ENCODE assay signal across 1 cellular context in the genomic region with DNA sequence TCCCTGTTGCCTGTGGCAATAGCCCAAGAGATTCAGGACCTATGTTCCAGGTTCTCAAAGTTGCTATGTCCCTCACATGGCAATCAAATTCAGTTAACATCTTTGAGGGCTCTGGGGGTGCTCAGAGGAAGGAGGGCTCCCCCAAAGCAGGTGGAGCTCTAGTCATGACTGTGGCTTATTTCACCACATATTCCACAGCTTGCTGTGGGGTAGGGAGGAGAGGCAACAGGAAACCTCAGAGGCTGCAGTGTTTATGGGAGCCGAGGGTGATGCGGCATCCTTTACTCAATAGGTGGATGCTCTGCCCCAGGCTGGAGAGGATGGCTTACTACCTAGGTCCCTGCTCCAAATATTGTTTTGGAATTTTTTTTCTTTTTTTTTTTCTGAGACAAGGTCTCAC.
TF ChIP-seq lines count a peak whose summit lies in the region.

No MANE protein-coding gene starts in this region.

TF ChIP-seq in GM23338, 12 proteins besides CTCF, POLR2A, EP300 and RAD21 (continued from another document):
- TF ChIP-seq, protein P1, sequence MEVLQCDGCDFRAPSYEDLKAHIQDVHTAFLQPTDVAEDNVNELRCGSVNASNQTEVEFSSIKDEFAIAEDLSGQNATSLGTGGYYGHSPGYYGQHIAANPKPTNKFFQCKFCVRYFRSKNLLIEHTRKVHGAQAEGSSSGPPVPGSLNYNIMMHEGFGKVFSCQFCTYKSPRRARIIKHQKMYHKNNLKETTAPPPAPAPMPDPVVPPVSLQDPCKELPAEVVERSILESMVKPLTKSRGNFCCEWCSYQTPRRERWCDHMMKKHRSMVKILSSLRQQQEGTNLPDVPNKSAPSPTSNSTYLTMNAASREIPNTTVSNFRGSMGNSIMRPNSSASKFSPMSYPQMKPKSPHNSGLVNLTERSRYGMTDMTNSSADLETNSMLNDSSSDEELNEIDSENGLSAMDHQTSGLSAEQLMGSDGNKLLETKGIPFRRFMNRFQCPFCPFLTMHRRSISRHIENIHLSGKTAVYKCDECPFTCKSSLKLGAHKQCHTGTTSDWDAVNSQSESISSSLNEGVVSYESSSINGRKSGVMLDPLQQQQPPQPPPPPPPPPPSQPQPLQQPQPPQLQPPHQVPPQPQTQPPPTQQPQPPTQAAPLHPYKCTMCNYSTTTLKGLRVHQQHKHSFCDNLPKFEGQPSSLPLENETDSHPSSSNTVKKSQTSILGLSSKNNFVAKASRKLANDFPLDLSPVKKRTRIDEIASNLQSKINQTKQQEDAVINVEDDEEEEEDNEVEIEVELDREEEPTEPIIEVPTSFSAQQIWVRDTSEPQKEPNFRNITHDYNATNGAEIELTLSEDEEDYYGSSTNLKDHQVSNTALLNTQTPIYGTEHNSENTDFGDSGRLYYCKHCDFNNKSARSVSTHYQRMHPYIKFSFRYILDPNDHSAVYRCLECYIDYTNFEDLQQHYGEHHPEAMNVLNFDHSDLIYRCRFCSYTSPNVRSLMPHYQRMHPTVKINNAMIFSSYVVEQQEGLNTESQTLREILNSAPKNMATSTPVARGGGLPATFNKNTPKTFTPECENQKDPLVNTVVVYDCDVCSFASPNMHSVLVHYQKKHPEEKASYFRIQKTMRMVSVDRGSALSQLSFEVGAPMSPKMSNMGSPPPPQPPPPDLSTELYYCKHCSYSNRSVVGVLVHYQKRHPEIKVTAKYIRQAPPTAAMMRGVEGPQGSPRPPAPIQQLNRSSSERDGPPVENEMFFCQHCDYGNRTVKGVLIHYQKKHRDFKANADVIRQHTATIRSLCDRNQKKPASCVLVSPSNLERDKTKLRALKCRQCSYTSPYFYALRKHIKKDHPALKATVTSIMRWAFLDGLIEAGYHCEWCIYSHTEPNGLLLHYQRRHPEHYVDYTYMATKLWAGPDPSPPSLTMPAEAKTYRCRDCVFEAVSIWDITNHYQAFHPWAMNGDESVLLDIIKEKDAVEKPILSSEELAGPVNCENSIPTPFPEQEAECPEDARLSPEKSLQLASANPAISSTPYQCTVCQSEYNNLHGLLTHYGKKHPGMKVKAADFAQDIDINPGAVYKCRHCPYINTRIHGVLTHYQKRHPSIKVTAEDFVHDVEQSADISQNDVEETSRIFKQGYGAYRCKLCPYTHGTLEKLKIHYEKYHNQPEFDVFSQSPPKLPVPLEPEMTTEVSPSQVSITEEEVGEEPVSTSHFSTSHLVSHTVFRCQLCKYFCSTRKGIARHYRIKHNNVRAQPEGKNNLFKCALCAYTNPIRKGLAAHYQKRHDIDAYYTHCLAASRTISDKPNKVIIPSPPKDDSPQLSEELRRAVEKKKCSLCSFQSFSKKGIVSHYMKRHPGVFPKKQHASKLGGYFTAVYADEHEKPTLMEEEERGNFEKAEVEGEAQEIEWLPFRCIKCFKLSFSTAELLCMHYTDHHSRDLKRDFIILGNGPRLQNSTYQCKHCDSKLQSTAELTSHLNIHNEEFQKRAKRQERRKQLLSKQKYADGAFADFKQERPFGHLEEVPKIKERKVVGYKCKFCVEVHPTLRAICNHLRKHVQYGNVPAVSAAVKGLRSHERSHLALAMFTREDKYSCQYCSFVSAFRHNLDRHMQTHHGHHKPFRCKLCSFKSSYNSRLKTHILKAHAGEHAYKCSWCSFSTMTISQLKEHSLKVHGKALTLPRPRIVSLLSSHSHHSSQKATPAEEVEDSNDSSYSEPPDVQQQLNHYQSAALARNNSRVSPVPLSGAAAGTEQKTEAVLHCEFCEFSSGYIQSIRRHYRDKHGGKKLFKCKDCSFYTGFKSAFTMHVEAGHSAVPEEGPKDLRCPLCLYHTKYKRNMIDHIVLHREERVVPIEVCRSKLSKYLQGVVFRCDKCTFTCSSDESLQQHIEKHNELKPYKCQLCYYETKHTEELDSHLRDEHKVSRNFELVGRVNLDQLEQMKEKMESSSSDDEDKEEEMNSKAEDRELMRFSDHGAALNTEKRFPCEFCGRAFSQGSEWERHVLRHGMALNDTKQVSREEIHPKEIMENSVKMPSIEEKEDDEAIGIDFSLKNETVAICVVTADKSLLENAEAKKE (CRISPR knock-in tag; IDR thresholded peaks at IDR 0.05), result no peak
- TF ChIP-seq JUNB (IDR thresholded peaks at IDR 0.05; ENCODE audit: unreplicated experiment) (no peak), ZNF114 (CRISPR knock-in tag; IDR thresholded peaks at IDR 0.05) (no peak), CREB1 (CRISPR knock-in tag; IDR thresholded peaks at IDR 0.05; ENCODE audit: low read depth) (no peak), EZH2phosphoT487 (IDR thresholded peaks at IDR 0.05; ENCODE audit: unreplicated experiment) (no peak), ZNF331 (CRISPR knock-in tag; IDR thresholded peaks at IDR 0.05; ENCODE audit: low read depth) (no peak)
- TF ChIP-seq, protein P2, sequence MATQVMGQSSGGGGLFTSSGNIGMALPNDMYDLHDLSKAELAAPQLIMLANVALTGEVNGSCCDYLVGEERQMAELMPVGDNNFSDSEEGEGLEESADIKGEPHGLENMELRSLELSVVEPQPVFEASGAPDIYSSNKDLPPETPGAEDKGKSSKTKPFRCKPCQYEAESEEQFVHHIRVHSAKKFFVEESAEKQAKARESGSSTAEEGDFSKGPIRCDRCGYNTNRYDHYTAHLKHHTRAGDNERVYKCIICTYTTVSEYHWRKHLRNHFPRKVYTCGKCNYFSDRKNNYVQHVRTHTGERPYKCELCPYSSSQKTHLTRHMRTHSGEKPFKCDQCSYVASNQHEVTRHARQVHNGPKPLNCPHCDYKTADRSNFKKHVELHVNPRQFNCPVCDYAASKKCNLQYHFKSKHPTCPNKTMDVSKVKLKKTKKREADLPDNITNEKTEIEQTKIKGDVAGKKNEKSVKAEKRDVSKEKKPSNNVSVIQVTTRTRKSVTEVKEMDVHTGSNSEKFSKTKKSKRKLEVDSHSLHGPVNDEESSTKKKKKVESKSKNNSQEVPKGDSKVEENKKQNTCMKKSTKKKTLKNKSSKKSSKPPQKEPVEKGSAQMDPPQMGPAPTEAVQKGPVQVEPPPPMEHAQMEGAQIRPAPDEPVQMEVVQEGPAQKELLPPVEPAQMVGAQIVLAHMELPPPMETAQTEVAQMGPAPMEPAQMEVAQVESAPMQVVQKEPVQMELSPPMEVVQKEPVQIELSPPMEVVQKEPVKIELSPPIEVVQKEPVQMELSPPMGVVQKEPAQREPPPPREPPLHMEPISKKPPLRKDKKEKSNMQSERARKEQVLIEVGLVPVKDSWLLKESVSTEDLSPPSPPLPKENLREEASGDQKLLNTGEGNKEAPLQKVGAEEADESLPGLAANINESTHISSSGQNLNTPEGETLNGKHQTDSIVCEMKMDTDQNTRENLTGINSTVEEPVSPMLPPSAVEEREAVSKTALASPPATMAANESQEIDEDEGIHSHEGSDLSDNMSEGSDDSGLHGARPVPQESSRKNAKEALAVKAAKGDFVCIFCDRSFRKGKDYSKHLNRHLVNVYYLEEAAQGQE (IDR thresholded peaks at IDR 0.05; ENCODE audit: unreplicated experiment), result no peak
